28 cellular contexts compared by ENCODE assay signal in the genomic region with DNA sequence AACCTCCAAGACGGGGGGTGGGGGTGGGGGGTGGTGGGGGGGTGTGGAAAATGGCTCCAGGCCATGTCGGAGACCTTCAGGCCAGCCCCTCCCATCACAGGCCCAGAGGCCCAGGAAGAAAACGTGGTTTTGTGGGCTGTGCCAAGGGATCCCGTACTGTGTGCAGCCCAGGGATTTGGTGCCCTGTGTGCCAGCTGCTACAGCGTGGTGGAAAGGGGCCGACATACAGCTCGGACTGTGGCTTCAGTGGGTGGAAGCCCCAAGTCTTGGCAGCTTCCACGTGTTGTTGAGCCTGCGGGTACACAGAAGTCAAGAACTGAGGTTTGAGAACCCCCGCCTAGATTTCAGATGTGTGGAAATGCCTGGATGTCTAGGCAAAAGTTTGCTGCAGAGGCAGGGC.
"Had no signal": no experiment of that assay in that cellular context is flagged by ENCODE, and none has a peak within 500 bp of the region (broad histone marks: within the 10 kb centered on the region; RNA-seq: fewer than 3 reads in every experiment).

No MANE protein-coding gene starts in this region.

- FAIRE-seq: endometrium, islet of Langerhans, keratinocyte had no signal

- H3K36me3 ChIP-seq: colonic mucosa, esophagus squamous epithelium, gastrocnemius medialis, heart right ventricle, left ventricle myocardium inferior had no signal

- DNase-seq: colonic mucosa; cortex of kidney; effector CD8-positive, alpha-beta T cell; effector memory CD8-positive, alpha-beta T cell; endodermal cell; erythroblast; esophagus squamous epithelium; foreskin fibroblast; foreskin melanocyte; gastrocnemius medialis; glutamatergic neuron; head of caudate nucleus; heart right ventricle; hippocampal formation; kidney glomerular epithelial cell; left colon; left ventricle myocardium inferior; mammary epithelial cell; mesendoderm; midbrain; naive thymus-derived CD4-positive, alpha-beta T cell had no signal

- ATAC-seq: effector memory CD8-positive, alpha-beta T cell; esophagus mucosa; gastrocnemius medialis; heart right ventricle; left colon; left lobe of liver; naive thymus-derived CD4-positive, alpha-beta T cell had no signal

- H3K4me1 ChIP-seq: colonic mucosa, esophagus squamous epithelium, gastrocnemius medialis, left ventricle myocardium inferior had no signal

- H3K9me3 ChIP-seq: colonic mucosa, esophagus squamous epithelium, gastrocnemius medialis had no signal

- H3K4me3 ChIP-seq: colonic mucosa, esophagus squamous epithelium, gastrocnemius medialis, heart right ventricle, left ventricle myocardium inferior, lung had no signal

- H3K27ac ChIP-seq: colonic mucosa, epithelial cell of prostate, esophagus squamous epithelium, gastrocnemius medialis, heart right ventricle, left ventricle myocardium inferior had no signal

- H3K27me3 ChIP-seq: colonic mucosa, esophagus squamous epithelium, gastrocnemius medialis, heart right ventricle had no signal
